Comparison of ENCODE assay signal across 11 cellular contexts in the genomic region with DNA sequence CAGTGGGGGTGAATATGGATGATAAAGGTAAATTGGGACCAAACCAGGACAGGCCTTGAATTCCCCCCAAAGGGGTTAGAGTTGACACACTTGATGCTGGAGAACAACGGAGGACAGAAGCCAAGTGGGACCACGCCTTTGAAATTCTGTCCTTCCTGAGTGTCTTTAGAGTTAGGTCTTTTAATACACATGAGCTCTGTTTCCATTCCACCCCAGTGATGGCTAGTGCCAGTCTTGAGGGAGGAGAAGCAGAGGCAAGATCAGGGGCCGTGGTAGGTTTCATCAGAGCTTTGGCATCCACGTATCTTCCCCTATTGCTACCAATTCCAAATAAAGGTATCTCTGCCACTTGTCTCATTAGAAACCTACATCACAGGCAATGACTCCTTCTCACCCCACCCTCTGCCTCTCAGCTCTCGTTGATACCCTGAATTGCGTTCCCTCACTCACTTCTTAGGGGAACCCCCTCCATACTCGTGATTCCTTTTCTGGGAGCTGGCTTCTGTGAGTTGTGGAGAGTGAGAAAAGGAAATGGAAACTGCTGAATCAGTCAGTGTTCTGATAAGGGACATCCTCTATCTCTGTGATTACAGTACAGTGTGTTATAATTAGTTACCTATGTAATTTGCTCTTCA. TPM values are rescaled to one million over a fixed set of nuclear protein-coding genes. Genes with fewer than 3 reads are reported as not detected.
DNase-seq lines count a peak whose midpoint lies in the region; ATAC-seq lines count a peak whose summit lies in the region.
"Had no signal": no experiment of that assay in that cellular context is flagged by ENCODE, and none has a peak within 500 bp of the region (broad histone marks: within the 10 kb centered on the region; RNA-seq: fewer than 3 reads in every experiment).

No MANE protein-coding gene starts in this region.

- DNase-seq in activated naive CD4-positive, alpha-beta T cell treated with anti-CD3 and anti-CD28 coated beads, Interleukin-2, amount 10 ng/mL, durations not matched to agents 7 days and 5 days, result no peak
- DNase-seq in activated naive CD8-positive, alpha-beta T cell treated with anti-CD3 and anti-CD28 coated beads for 36 hours, result peak; percentile 53
- DNase-seq in stimulated activated naive CD8-positive, alpha-beta T cell treated with anti-CD3 and anti-CD28 coated beads, Interleukin-15, amount 100 ng/mL, for 72 hours, result peak in 1 of 2 donors; percentile 48
- DNase-seq in COLO829 (ENCODE audit: low spot score), result no peak
- DNase-seq: activated CD4-positive, alpha-beta T cell treated with anti-CD3 and anti-CD28 coated beads, Interleukin-2, amount 50 U/mL, for 4 hours had no signal

- no peaks in the 10 kb centered on the region for H3K9me3 Mint-ChIP-seq in activated naive CD4-positive, alpha-beta T cell treated with anti-CD3 and anti-CD28 coated beads, Interleukin-2, amount 50 U/mL, for 24 hours
- H3K9me3 Mint-ChIP-seq in activated naive CD4-positive, alpha-beta T cell treated with anti-CD3 and anti-CD28 coated beads, Interleukin-2, amount 10 ng/mL, durations not matched to agents 7 days and 5 days, result no peaks in the 10 kb centered on the region
- H3K9me3 Mint-ChIP-seq in activated naive CD8-positive, alpha-beta T cell treated with anti-CD3 and anti-CD28 coated beads for 36 hours, result no peaks in the 10 kb centered on the region
- no peaks in the 10 kb centered on the region for H3K9me3 Mint-ChIP-seq in stimulated activated naive CD8-positive, alpha-beta T cell treated with anti-CD3 and anti-CD28 coated beads, Interleukin-15, amount 100 ng/mL, for 72 hours

- ATAC-seq in HG03159 (IDR thresholded peaks at IDR 0.05; ENCODE audit: unreplicated experiment) (peak; percentile 25), GM21360 (IDR thresholded peaks at IDR 0.05; ENCODE audit: unreplicated experiment) (no peak), HG02588 (IDR thresholded peaks at IDR 0.05; ENCODE audit: unreplicated experiment) (no peak)
- ATAC-seq in stimulated activated naive CD8-positive, alpha-beta T cell treated with anti-CD3 and anti-CD28 coated beads, Interleukin-15, amount 100 ng/mL, for 72 hours, result peak; percentile 95
- ATAC-seq: gastroesophageal sphincter had no signal

- CTCF ChIA-PET in activated naive CD4-positive, alpha-beta T cell treated with anti-CD3 and anti-CD28 coated beads, Interleukin-2, amount 10 ng/mL, durations not matched to agents 7 days and 5 days (lab: Charles Lee), result no interaction called here

- H3K36me3 Mint-ChIP-seq in activated naive CD4-positive, alpha-beta T cell treated with anti-CD3 and anti-CD28 coated beads, Interleukin-2, amount 50 U/mL, for 24 hours, result no peaks in the 10 kb centered on the region
- no peaks in the 10 kb centered on the region for H3K36me3 Mint-ChIP-seq in activated naive CD4-positive, alpha-beta T cell treated with anti-CD3 and anti-CD28 coated beads, Interleukin-2, amount 10 ng/mL, durations not matched to agents 7 days and 5 days
- no peaks in the 10 kb centered on the region for H3K36me3 Mint-ChIP-seq in activated naive CD8-positive, alpha-beta T cell treated with anti-CD3 and anti-CD28 coated beads for 36 hours

- H3K4me1 Mint-ChIP-seq in activated naive CD4-positive, alpha-beta T cell treated with anti-CD3 and anti-CD28 coated beads, Interleukin-2, amount 50 U/mL, for 24 hours, result peaks cover 16% of the 10 kb centered on the region
- H3K4me1 Mint-ChIP-seq in activated naive CD4-positive, alpha-beta T cell treated with anti-CD3 and anti-CD28 coated beads, Interleukin-2, amount 10 ng/mL, durations not matched to agents 7 days and 5 days, result peaks cover 4% of the 10 kb centered on the region
- H3K4me1 Mint-ChIP-seq in activated naive CD8-positive, alpha-beta T cell treated with anti-CD3 and anti-CD28 coated beads for 36 hours, result peaks cover 36% of the 10 kb centered on the region
- H3K4me1 Mint-ChIP-seq in stimulated activated naive CD8-positive, alpha-beta T cell treated with anti-CD3 and anti-CD28 coated beads, Interleukin-15, amount 100 ng/mL, for 72 hours, result peaks cover 62% of the 10 kb centered on the region

- peak overlapping the region; percentile 20 for H3K27ac Mint-ChIP-seq in activated naive CD4-positive, alpha-beta T cell treated with anti-CD3 and anti-CD28 coated beads, Interleukin-2, amount 50 U/mL, for 24 hours
- H3K27ac Mint-ChIP-seq in activated naive CD4-positive, alpha-beta T cell treated with anti-CD3 and anti-CD28 coated beads, Interleukin-2, amount 10 ng/mL, durations not matched to agents 7 days and 5 days, result no peak overlapping the region
- H3K27ac Mint-ChIP-seq in activated naive CD8-positive, alpha-beta T cell treated with anti-CD3 and anti-CD28 coated beads for 36 hours, result peak overlapping the region; percentile 57
- no peak overlapping the region for H3K27ac Mint-ChIP-seq in stimulated activated naive CD8-positive, alpha-beta T cell treated with anti-CD3 and anti-CD28 coated beads, Interleukin-15, amount 100 ng/mL, for 72 hours

- no peak overlapping the region for H3K4me3 Mint-ChIP-seq in activated naive CD4-positive, alpha-beta T cell treated with anti-CD3 and anti-CD28 coated beads, Interleukin-2, amount 50 U/mL, for 24 hours
- H3K4me3 Mint-ChIP-seq in activated naive CD4-positive, alpha-beta T cell treated with anti-CD3 and anti-CD28 coated beads, Interleukin-2, amount 10 ng/mL, durations not matched to agents 7 days and 5 days, result no peak overlapping the region
- H3K4me3 Mint-ChIP-seq in activated naive CD8-positive, alpha-beta T cell treated with anti-CD3 and anti-CD28 coated beads for 36 hours, result no peak overlapping the region
- peak overlapping the region in 1 of 2 donors; percentile 3 for H3K4me3 Mint-ChIP-seq in stimulated activated naive CD8-positive, alpha-beta T cell treated with anti-CD3 and anti-CD28 coated beads, Interleukin-15, amount 100 ng/mL, for 72 hours

- H3K27me3 Mint-ChIP-seq in activated naive CD4-positive, alpha-beta T cell treated with anti-CD3 and anti-CD28 coated beads, Interleukin-2, amount 50 U/mL, for 24 hours, result peaks cover 19% of the 10 kb centered on the region
- peaks cover 58% of the 10 kb centered on the region for H3K27me3 Mint-ChIP-seq in activated naive CD4-positive, alpha-beta T cell treated with anti-CD3 and anti-CD28 coated beads, Interleukin-2, amount 10 ng/mL, durations not matched to agents 7 days and 5 days
- H3K27me3 Mint-ChIP-seq in activated naive CD8-positive, alpha-beta T cell treated with anti-CD3 and anti-CD28 coated beads for 36 hours, result peaks cover 47% of the 10 kb centered on the region
- peaks cover 44% of the 10 kb centered on the region for H3K27me3 Mint-ChIP-seq in stimulated activated naive CD8-positive, alpha-beta T cell treated with anti-CD3 and anti-CD28 coated beads, Interleukin-15, amount 100 ng/mL, for 72 hours

RNA-seq across cellular contexts. Expression of gene CCL3L1, which starts 2.4 kb away (rescaled TPM):
- total RNA-seq in activated naive CD8-positive, alpha-beta T cell treated with anti-CD3 and anti-CD28 coated beads for 36 hours, result 1 to 10 TPM; 2.9 to 3.2 TPM
- total RNA-seq: gastroesophageal sphincter had no signal

RNA-seq across cellular contexts. Expression of gene CCL4L2, which starts 11.9 kb away (rescaled TPM):
- total RNA-seq in activated naive CD8-positive, alpha-beta T cell treated with anti-CD3 and anti-CD28 coated beads for 36 hours, result 1 to 10 TPM; 4.4 to 5.5 TPM
- total RNA-seq: smooth muscle cell had no signal

RNA-seq across cellular contexts. Expression of gene TBC1D3B, which starts 22.5 kb away (rescaled TPM):
- total RNA-seq in activated naive CD8-positive, alpha-beta T cell treated with anti-CD3 and anti-CD28 coated beads for 36 hours, result 1 to 10 TPM; 2.0 to 2.6 TPM
- total RNA-seq: smooth muscle cell had no signal

Comparison
In these comparisons a context has a peak if more than half of its experiments do, and no peak if none do; other contexts are left out.
1. H3K27ac Mint-ChIP-seq: peak in activated naive CD4-positive, alpha-beta T cell treated with anti-CD3 and anti-CD28 coated beads, Interleukin-2, amount 50 U/mL, for 24 hours (single experiment) and activated naive CD8-positive, alpha-beta T cell treated with anti-CD3 and anti-CD28 coated beads for 36 hours (single experiment); none in activated naive CD4-positive, alpha-beta T cell treated with anti-CD3 and anti-CD28 coated beads, Interleukin-2, amount 10 ng/mL, durations not matched to agents 7 days and 5 days (single experiment) and stimulated activated naive CD8-positive, alpha-beta T cell treated with anti-CD3 and anti-CD28 coated beads, Interleukin-15, amount 100 ng/mL, for 72 hours (0 of 2).
2. ATAC-seq: peak in HG03159 (single experiment) and stimulated activated naive CD8-positive, alpha-beta T cell treated with anti-CD3 and anti-CD28 coated beads, Interleukin-15, amount 100 ng/mL, for 72 hours (single experiment); none in GM21360 (single experiment) and HG02588 (single experiment).